In genomic region chr13:110037925-110038573, GRCh38 we compare ENCODE assay signal across 19 cellular contexts.
"Had no signal": no experiment of that assay in that cellular context is flagged by ENCODE, and none has a peak within 500 bp of the region (broad histone marks: within the 10 kb centered on the region; RNA-seq: fewer than 3 reads in every experiment).

No MANE protein-coding gene starts in this region.

- ATAC-seq: activated CD8-positive, alpha-beta T cell treated with anti-CD3 and anti-CD28 coated beads, Interleukin-2, amount 10 ng/mL, durations not matched to agents 7 days and 5 days; activated naive CD8-positive, alpha-beta T cell treated with anti-CD3 and anti-CD28 coated beads, Interleukin-2, amount 50 U/mL, for 24 hours; body of pancreas; heart left ventricle; left cardiac atrium; psoas muscle; right cardiac atrium; stimulated activated naive CD8-positive, alpha-beta T cell treated with anti-CD3 and anti-CD28 coated beads, Interleukin-15, amount 100 ng/mL, for 72 hours had no signal

- H3K27me3 ChIP-seq: body of pancreas, cardiac muscle cell, heart left ventricle, neutrophil, ovary, tibial artery had no signal

- H3K4me1 ChIP-seq: body of pancreas, heart left ventricle, psoas muscle had no signal

- H3K4me3 ChIP-seq: body of pancreas, cardiac muscle cell, heart left ventricle, ovary, psoas muscle, tibial artery had no signal

- H3K9me3 ChIP-seq: body of pancreas, neutrophil, ovary, psoas muscle, tibial artery had no signal

- H3K27ac ChIP-seq: body of pancreas, cardiac muscle cell, epithelial cell of prostate, heart left ventricle, neutrophil, ovary, psoas muscle, tibial artery had no signal

- DNase-seq: activated CD4-positive, alpha-beta T cell treated with anti-CD3 and anti-CD28 coated beads for 1 hour; activated CD4-positive, alpha-beta T cell treated with anti-CD3 and anti-CD28 coated beads, Interleukin-2, amount 50 U/mL, for 1 hour; activated CD8-positive, alpha-beta T cell treated with anti-CD3 and anti-CD28 coated beads, Interleukin-2, amount 10 ng/mL, durations not matched to agents 7 days and 5 days; activated gamma-delta T cell; activated naive CD4-positive, alpha-beta T cell treated with anti-CD3 and anti-CD28 coated beads, Interleukin-2, amount 50 U/mL, for 16 hours; activated naive CD8-positive, alpha-beta T cell treated with anti-CD3 and anti-CD28 coated beads, Interleukin-2, amount 50 U/mL, for 24 hours; body of pancreas; cortex of kidney; heart left ventricle; left cardiac atrium; ovary; psoas muscle; right cardiac atrium; stimulated activated CD4-positive, alpha-beta T cell treated with anti-CD3 and anti-CD28 coated beads, Interleukin-12 subunit alpha, Interleukin-12 subunit beta, amount 100 ng/mL, for 4 hours; stimulated activated naive CD8-positive, alpha-beta T cell treated with anti-CD3 and anti-CD28 coated beads, Interleukin-15, amount 100 ng/mL, for 72 hours; tibial artery had no signal

- H3K36me3 ChIP-seq: cardiac muscle cell, heart left ventricle, neutrophil, ovary, tibial artery had no signal
